Comparison of ENCODE assay signal across 8 cellular contexts in genomic region chr7:131692131-131692960, GRCh38.
DNase-seq lines count a peak whose midpoint lies in the region; ATAC-seq and TF ChIP-seq lines count a peak whose summit lies in the region.

No MANE protein-coding gene starts in this region.

- no peak for ATAC-seq in CD8-positive, alpha-beta T cell
- ATAC-seq in activated T-helper 17 cell treated with anti-CD3 and anti-CD28 coated beads, Interleukin-2, amount 50 U/mL, for 72 hours (replicated peaks), result peak; percentile 59
- no peak for ATAC-seq in GM18907 (IDR thresholded peaks at IDR 0.05; ENCODE audit: unreplicated experiment)
- no peak for ATAC-seq in HG03571 (IDR thresholded peaks at IDR 0.05; ENCODE audit: unreplicated experiment)

- in situ Hi-C loops in HAP-1 (cut with MboI; ENCODE audit: low sequenced_read_pairs), result loop anchor here (25.0 kb wide), 1 partner anchor 895 kb away; the partner anchor contains the start of gene PLXNA4

- peak; percentile 31 for TF ChIP-seq CTCF in CD8-positive, alpha-beta T cell (IDR thresholded peaks at IDR 0.05)
- TF ChIP-seq CTCF in left ventricle myocardium inferior (IDR thresholded peaks at IDR 0.05; ENCODE audit: borderline replicate concordance), result peak; percentile 85

- no peaks in the 10 kb centered on the region for H3K27me3 ChIP-seq in CD8-positive, alpha-beta T cell (ENCODE audit: insufficient read depth, low read length)
- H3K27me3 ChIP-seq in HAP-1 (ENCODE audit: low read depth) (peaks cover 31% of the 10 kb centered on the region), left ventricle myocardium inferior (ENCODE audit: low read depth) (peaks cover 75% of the 10 kb centered on the region)

- peaks cover 34% of the 10 kb centered on the region for H3K27me3 Mint-ChIP-seq in CD8-positive, alpha-beta T cell (ENCODE audit: low read depth)
- peaks cover 39% of the 10 kb centered on the region for H3K27me3 Mint-ChIP-seq in activated T-helper 17 cell treated with anti-CD3 and anti-CD28 coated beads, Interleukin-2, amount 50 U/mL, for 72 hours

- H3K9me3 ChIP-seq in CD8-positive, alpha-beta T cell (ENCODE audit: low read length), result no peaks in the 10 kb centered on the region
- H3K9me3 ChIP-seq in HAP-1, result no peaks in the 10 kb centered on the region
- no peaks in the 10 kb centered on the region for H3K9me3 ChIP-seq in left ventricle myocardium inferior (replicated peaks)

- no peaks in the 10 kb centered on the region for H3K36me3 Mint-ChIP-seq in CD8-positive, alpha-beta T cell
- no peaks in the 10 kb centered on the region for H3K36me3 Mint-ChIP-seq in activated T-helper 17 cell treated with anti-CD3 and anti-CD28 coated beads, Interleukin-2, amount 50 U/mL, for 72 hours (ENCODE audit: low read depth)

- no peak overlapping the region for H3K4me3 Mint-ChIP-seq in CD8-positive, alpha-beta T cell
- no peak overlapping the region for H3K4me3 Mint-ChIP-seq in activated T-helper 17 cell treated with anti-CD3 and anti-CD28 coated beads, Interleukin-2, amount 50 U/mL, for 72 hours

- intact Hi-C loops in CD8-positive, alpha-beta T cell (cut with DNase I, micrococcal nuclease), result no loop called here
- intact Hi-C loops in left ventricle myocardium inferior (cut with micrococcal nuclease), result no loop called here

- peaks cover 3% of the 10 kb centered on the region for H3K4me1 Mint-ChIP-seq in CD8-positive, alpha-beta T cell (ENCODE audit: low read depth)
- peaks cover 6% of the 10 kb centered on the region for H3K4me1 Mint-ChIP-seq in activated T-helper 17 cell treated with anti-CD3 and anti-CD28 coated beads, Interleukin-2, amount 50 U/mL, for 72 hours

- H3K4me1 ChIP-seq in CD8-positive, alpha-beta T cell (ENCODE audit: insufficient read depth, low read length), result no peaks in the 10 kb centered on the region
- 0 out of 2 replicates have a peak, but pooled peaks cover 2% of the 10 kb centered on the region for H3K4me1 ChIP-seq in HAP-1
- H3K4me1 ChIP-seq in left ventricle myocardium inferior, result peaks cover 15% of the 10 kb centered on the region

- H3K27ac ChIP-seq in CD8-positive, alpha-beta T cell (ENCODE audit: low read depth, low read length), result no peak overlapping the region
- no peak overlapping the region for H3K27ac ChIP-seq in left ventricle myocardium inferior (replicated peaks)

- DNase-seq in CD8-positive, alpha-beta T cell, result peak in 2 of 7 experiments; percentile 19 to 23
- DNase-seq in HAP-1 (ENCODE audit: low spot score in 2 of 2), result peak; percentile 61 to 89
- peak; percentile 81 for DNase-seq in NCI-H748 (lab: John Stamatoyannopoulos, UW; ENCODE audit: unreplicated experiment)
- peak; percentile 45 for DNase-seq in left ventricle myocardium inferior
- DNase-seq in putamen (ENCODE audit: low spot score), result peak; percentile 13

- CTCF ChIA-PET in CD8-positive, alpha-beta T cell (lab: Charles Lee), result interaction anchor here (0.9 kb wide), 1 partner anchor 11 kb away, joined by 5 read pairs; no protein-coding TSS in a partner anchor

- POLR2A ChIA-PET in CD8-positive, alpha-beta T cell (lab: Charles Lee), result no interaction called here

- H3K4me3 ChIP-seq in CD8-positive, alpha-beta T cell (ENCODE audit: low read depth, low read length), result no peak overlapping the region
- H3K4me3 ChIP-seq in HAP-1 (no peak overlapping the region), left ventricle myocardium inferior (no peak overlapping the region)

- no peak overlapping the region for H3K27ac Mint-ChIP-seq in CD8-positive, alpha-beta T cell
- no peak overlapping the region for H3K27ac Mint-ChIP-seq in activated T-helper 17 cell treated with anti-CD3 and anti-CD28 coated beads, Interleukin-2, amount 50 U/mL, for 72 hours

- no peaks in the 10 kb centered on the region for H3K36me3 ChIP-seq in CD8-positive, alpha-beta T cell (ENCODE audit: insufficient read depth, low read length)
- no peaks in the 10 kb centered on the region for H3K36me3 ChIP-seq in HAP-1 (replicated peaks)
- H3K36me3 ChIP-seq in left ventricle myocardium inferior, result no peaks in the 10 kb centered on the region

- no peaks in the 10 kb centered on the region for H3K9me3 Mint-ChIP-seq in CD8-positive, alpha-beta T cell
- H3K9me3 Mint-ChIP-seq in activated T-helper 17 cell treated with anti-CD3 and anti-CD28 coated beads, Interleukin-2, amount 50 U/mL, for 72 hours, result no peaks in the 10 kb centered on the region
